ENCODE assay signal across 8 cellular contexts in genomic region chr6:35601331-35602132, GRCh38.
DNase-seq lines count a peak whose midpoint lies in the region; ATAC-seq and TF ChIP-seq lines count a peak whose summit lies in the region.

No MANE protein-coding gene starts in this region.

- H3K4me1 ChIP-seq in PC-3 (ENCODE audit: insufficient read depth, low read length) (peaks cover 62% of the 10 kb centered on the region), cardiac muscle cell (ENCODE audit: low read depth) (peaks cover 49% of the 10 kb centered on the region), prostate gland (replicated peaks) (peaks cover 19% of the 10 kb centered on the region)

- H3K4me2 ChIP-seq in PC-3 (ENCODE audit: low read length), result peak overlapping the region; percentile 70

- TF ChIP-seq CTCF in PC-3 (conservative IDR thresholded peaks at IDR 0.05; ENCODE audit: low read depth, low read length), result no peak
- TF ChIP-seq CTCF in cardiac muscle cell (IDR thresholded peaks at IDR 0.05; ENCODE audit: low read depth, low read length), result no peak
- TF ChIP-seq CTCF in prostate gland (IDR thresholded peaks at IDR 0.05), result peak in 1 of 4 experiments; percentile 9

- in situ Hi-C loops in G401 (cut with HindIII; ENCODE audit: low sequenced_read_pairs), result no loop called here

- intact Hi-C loops in PC-3 (cut with micrococcal nuclease), result loop anchor here (2.0 kb wide), 1 partner anchor 17 kb away; no protein-coding TSS in a partner anchor
- intact Hi-C loops in prostate gland (cut with DNase I), result loop anchor here (2.0 to 5.0 kb wide), 2 partner anchors 86 to 129 kb away; partner anchors contain the start of gene FKBP5

- ATAC-seq in PC-3 (peak; percentile 72), GM18907 (IDR thresholded peaks at IDR 0.05; ENCODE audit: unreplicated experiment) (no peak), GM18517 (IDR thresholded peaks at IDR 0.05; ENCODE audit: unreplicated experiment) (no peak)

- peak; percentile 57 for DNase-seq in G401 (ENCODE audit: low spot score)
- DNase-seq in PC-3, result peak; percentile 88
- DNase-seq in cardiac muscle cell (ENCODE audit: low read depth in 1 of 2, low spot score in 1 of 2), result peak; percentile 87 to 94
- DNase-seq in prostate gland (ENCODE audit: low spot score), result peak; percentile 80
- DNase-seq in NCI-H446 treated with DMSO at 0.1 percent for 48 hours (lab: John Stamatoyannopoulos, UW), result no peak

- peaks cover 14% of the 10 kb centered on the region for H3K36me3 Mint-ChIP-seq in activated naive CD8-positive, alpha-beta T cell

- H3K9me3 ChIP-seq in PC-3 (ENCODE audit: low read length), result no peaks in the 10 kb centered on the region
- no peaks in the 10 kb centered on the region for H3K9me3 ChIP-seq in cardiac muscle cell (ENCODE audit: low read depth)
- H3K9me3 ChIP-seq in prostate gland, result no peaks in the 10 kb centered on the region

- H3K79me2 ChIP-seq in PC-3 (ENCODE audit: low read length), result no peaks in the 10 kb centered on the region

- peak overlapping the region; percentile 79 for H3K4me3 Mint-ChIP-seq in activated naive CD8-positive, alpha-beta T cell

- no TSS peak for BruUV-seq in PC-3 (replicated peaks; lab: Mats Ljungman, UMichigan)

- 1% methylated on average over 8 of the region's 8 CpGs for WGBS in prostate gland

- H3K27me3 ChIP-seq in PC-3 (ENCODE audit: low read length), result no peaks in the 10 kb centered on the region
- H3K27me3 ChIP-seq in cardiac muscle cell, result no peaks in the 10 kb centered on the region
- H3K27me3 ChIP-seq in prostate gland (replicated peaks; ENCODE audit: insufficient read depth), result no peaks in the 10 kb centered on the region

- peaks cover 5% of the 10 kb centered on the region for H3F3A ChIP-seq in PC-3 (ENCODE audit: low read length, unreplicated experiment)

- POLR2A ChIA-PET in PC-3 (lab: Charles Lee; ENCODE audit: unreplicated experiment), result interaction anchor here (0.5 to 0.7 kb wide), 3 partner anchors 11 to 174 kb away, joined by 3 to 4 read pairs (median 3); no protein-coding TSS in a partner anchor

- TF ChIP-seq POLR2A in prostate gland (IDR thresholded peaks at IDR 0.05), result no peak

- no peaks in the 10 kb centered on the region for H3K9me2 ChIP-seq in PC-3 (replicated peaks; ENCODE audit: low read length)

- no peaks in the 10 kb centered on the region for H3K9me3 Mint-ChIP-seq in activated naive CD8-positive, alpha-beta T cell (ENCODE audit: low read depth)

- H3K36me3 ChIP-seq in PC-3 (ENCODE audit: low read depth, low read length) (no peaks in the 10 kb centered on the region), cardiac muscle cell (no peaks in the 10 kb centered on the region), prostate gland (no peaks in the 10 kb centered on the region)

- CTCF ChIA-PET in PC-3 (lab: Charles Lee), result interaction anchor here (1.4 to 1.5 kb wide), 2 partner anchors 23 to 135 kb away, joined by 5 read pairs; no protein-coding TSS in a partner anchor

- H3K4me1 Mint-ChIP-seq in activated naive CD8-positive, alpha-beta T cell (ENCODE audit: low read depth), result peaks cover 81% of the 10 kb centered on the region

- peak overlapping the region; percentile 8; the same call in 1 of the 2 replicates for H2AFZ ChIP-seq in PC-3 (ENCODE audit: low read length)

- H3K4me3 ChIP-seq in PC-3 (ENCODE audit: low read length) (peak overlapping the region; percentile 50), cardiac muscle cell (peak overlapping the region; percentile 5), prostate gland (no peak overlapping the region)

- H3K27ac ChIP-seq in PC-3 (ENCODE audit: low read length) (peak overlapping the region; percentile 79), cardiac muscle cell (peak overlapping the region; percentile 95), prostate gland (peak overlapping the region; percentile 93 to 94)

- H3K9ac ChIP-seq in PC-3 (ENCODE audit: low read length), result peak overlapping the region; percentile 41

- H3K27ac Mint-ChIP-seq in activated naive CD8-positive, alpha-beta T cell, result peak overlapping the region; percentile 95

- no peaks in the 10 kb centered on the region for H4K20me1 ChIP-seq in PC-3 (ENCODE audit: low read length)

- no peaks in the 10 kb centered on the region for H3K27me3 Mint-ChIP-seq in activated naive CD8-positive, alpha-beta T cell

Comparison
In these comparisons a context has a peak if more than half of its experiments do, and no peak if none do; other contexts are left out.
1. H3K4me3 ChIP-seq: peak in PC-3 (single experiment) and cardiac muscle cell (single experiment); none in prostate gland (0 of 2).
2. Peak in every context shown above with its lines, with median percentiles within 50 percentile points of each other: H3K27ac ChIP-seq.